Comparison of ENCODE assay signal across 8 cellular contexts in the genomic region with DNA sequence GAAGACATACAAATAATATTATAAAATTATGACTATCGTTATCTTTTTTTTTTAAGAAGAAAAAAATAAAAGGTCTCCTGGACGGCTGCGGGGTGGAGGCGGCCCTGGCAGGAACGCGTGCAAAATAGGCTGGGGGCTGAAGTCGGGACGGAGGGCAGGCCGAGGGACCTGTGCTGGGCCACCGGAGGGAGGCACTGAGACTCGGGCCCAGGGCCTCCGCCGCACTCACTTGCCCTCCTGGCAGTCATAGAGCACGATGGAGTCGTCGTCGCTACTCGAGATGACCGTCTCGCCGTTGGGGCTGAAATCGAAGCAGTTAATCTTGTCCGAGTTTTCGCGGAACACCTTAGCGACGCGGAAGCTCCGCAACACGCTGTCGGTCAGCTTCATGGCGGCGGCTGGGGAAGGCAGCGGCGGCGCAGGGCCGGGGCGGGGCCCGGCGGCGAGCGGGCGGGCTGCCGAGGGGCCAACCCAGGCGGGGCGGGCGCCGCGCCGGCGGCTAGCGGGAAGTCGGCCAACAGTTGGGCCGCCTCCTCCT. TPM values are rescaled to one million over a fixed set of nuclear protein-coding genes. Genes with fewer than 3 reads are reported as not detected.
DNase-seq lines count a peak whose midpoint lies in the region; ATAC-seq and TF ChIP-seq lines count a peak whose summit lies in the region.

No MANE protein-coding gene starts in this region.

- peak overlapping the region; percentile 88 for H3K4me3 ChIP-seq in cardiac muscle cell

- peaks cover 23% of the 10 kb centered on the region for H3K4me1 ChIP-seq in cardiac muscle cell (ENCODE audit: low read depth)

- no peaks in the 10 kb centered on the region for H3K27me3 ChIP-seq in cardiac muscle cell

- no peaks in the 10 kb centered on the region for H3K36me3 ChIP-seq in cardiac muscle cell

- peak; percentile 66 for ATAC-seq in HG02678 (IDR thresholded peaks at IDR 0.05; ENCODE audit: unreplicated experiment)

- no peaks in the 10 kb centered on the region for H3K9me3 ChIP-seq in cardiac muscle cell (ENCODE audit: low read depth)

- peak; percentile 44 to 46 for DNase-seq in activated CD4-positive, alpha-beta T cell treated with anti-CD3 and anti-CD28 coated beads for 24 hours (ENCODE audit: low read depth in 2 of 2)
- no peak for DNase-seq in activated CD4-positive, alpha-beta T cell treated with anti-CD3 and anti-CD28 coated beads for 1 hour
- DNase-seq in NCI-H2196 treated with DMSO at 0.1 percent for 48 hours (lab: John Stamatoyannopoulos, UW; ENCODE audit: unreplicated experiment) (peak; percentile 3), activated gamma-delta T cell (lab: John Stamatoyannopoulos, UW) (peak; percentile 70), cardiac muscle cell (ENCODE audit: low read depth in 1 of 2, low spot score in 1 of 2) (peak in 1 of 2 donors; percentile 70), progenitor cell of endocrine pancreas (ENCODE audit: low spot score, unreplicated experiment) (no peak), ureter (ENCODE audit: low spot score) (no peak)

- peak overlapping the region; percentile 95 for H3K4me3 Mint-ChIP-seq in progenitor cell of endocrine pancreas (ENCODE audit: low read depth)

- TF ChIP-seq CTCF in cardiac muscle cell (IDR thresholded peaks at IDR 0.05; ENCODE audit: low read depth, low read length) (peak; percentile 38), progenitor cell of endocrine pancreas (IDR thresholded peaks at IDR 0.05; ENCODE audit: unreplicated experiment) (peak; percentile 54)

- H3K9me3 Mint-ChIP-seq in progenitor cell of endocrine pancreas (ENCODE audit: low read depth), result no peaks in the 10 kb centered on the region

- peaks cover 43% of the 10 kb centered on the region for H3K4me1 Mint-ChIP-seq in progenitor cell of endocrine pancreas (ENCODE audit: low read depth)

- H3K27ac ChIP-seq in cardiac muscle cell, result peak overlapping the region; percentile 98

- H3K36me3 Mint-ChIP-seq in progenitor cell of endocrine pancreas (ENCODE audit: insufficient read depth), result peaks cover 15% of the 10 kb centered on the region

- no peaks in the 10 kb centered on the region for H3K27me3 Mint-ChIP-seq in progenitor cell of endocrine pancreas

- H3K27ac Mint-ChIP-seq in progenitor cell of endocrine pancreas, result peak overlapping the region; percentile 99

RNA-seq across cellular contexts. Expression of a gene that starts 0.4 kb away (rescaled TPM):
- 30.7 and 36.6 TPM in 2 replicates for total RNA-seq in cardiac muscle cell
- polyA plus RNA-seq in cardiac muscle cell, result 35.4 and 49.0 TPM in 2 replicates
- total RNA-seq in progenitor cell of endocrine pancreas, result 89.3 and 93.1 TPM in 2 replicates
- 81.6 TPM for total RNA-seq in ureter

RNA-seq across cellular contexts. Expression of a gene that starts 9.6 kb away (rescaled TPM):
- total RNA-seq in cardiac muscle cell (6.9 and 11.5 TPM in 2 replicates), progenitor cell of endocrine pancreas (52.5 and 53.6 TPM in 2 replicates), ureter (18.7 TPM)
- polyA plus RNA-seq in cardiac muscle cell, result 1.2 and 8.6 TPM in 2 replicates

RNA-seq across cellular contexts. Expression of a gene that starts 32.5 kb away (rescaled TPM):
- total RNA-seq in cardiac muscle cell (4.8 and 13.1 TPM in 2 replicates), progenitor cell of endocrine pancreas (6.1 and 6.7 TPM in 2 replicates), ureter (16.1 TPM)
- polyA plus RNA-seq in cardiac muscle cell, result 10.7 and 16.1 TPM in 2 replicates

RNA-seq across cellular contexts. Expression of a gene that starts 38.1 kb away (rescaled TPM):
- total RNA-seq in cardiac muscle cell, result 3.2 and 3.6 TPM in 2 replicates
- 0.81 and 1.4 TPM in 2 replicates for polyA plus RNA-seq in cardiac muscle cell
- total RNA-seq in progenitor cell of endocrine pancreas, result 11.6 and 14.0 TPM in 2 replicates
- 16.6 TPM for total RNA-seq in ureter

RNA-seq across cellular contexts. Expression of a gene that starts 39.1 kb away (rescaled TPM):
- total RNA-seq in cardiac muscle cell (53.0 and 70.5 TPM in 2 replicates), progenitor cell of endocrine pancreas (27.6 and 31.5 TPM in 2 replicates), ureter (65.3 TPM)
- polyA plus RNA-seq in cardiac muscle cell, result 42.3 and 43.6 TPM in 2 replicates

Comparison
In these comparisons a context has a peak if more than half of its experiments do, and no peak if none do; other contexts are left out.
1. DNase-seq: peak in activated CD4-positive, alpha-beta T cell treated with anti-CD3 and anti-CD28 coated beads for 24 hours (2 of 2), NCI-H2196 treated with DMSO at 0.1 percent for 48 hours (single experiment) and activated gamma-delta T cell (single experiment); none in activated CD4-positive, alpha-beta T cell treated with anti-CD3 and anti-CD28 coated beads for 1 hour (single experiment), progenitor cell of endocrine pancreas (single experiment) and ureter (single experiment).